Comparison of ENCODE assay signal across 1 cellular context in genomic region chr17:64506576-64507417, GRCh38.
TF ChIP-seq lines count a peak whose summit lies in the region.

TSS of gene CEP95 (plus strand) at chr17:64506977. CDS start at chr17:64507098, 121 bp downstream.

TF ChIP-seq in SK-N-SH treated with all-trans-retinoic acid at 6 μM for 48 hours, 23 proteins besides CTCF, POLR2A, EP300 and RAD21 (continued from another document):
- TF ChIP-seq PATZ1 (CRISPR knock-in tag; IDR thresholded peaks at IDR 0.05; ENCODE audit: borderline replicate concordance): no peak
- no peak for TF ChIP-seq ZNF8 (CRISPR knock-in tag; IDR thresholded peaks at IDR 0.05)
- no peak for TF ChIP-seq ZNF70 (CRISPR knock-in tag; IDR thresholded peaks at IDR 0.05)
- TF ChIP-seq ZFP30 (CRISPR knock-in tag; IDR thresholded peaks at IDR 0.05): no peak
- no peak for TF ChIP-seq CSDC2 (CRISPR knock-in tag; IDR thresholded peaks at IDR 0.05)
- TF ChIP-seq RARB (CRISPR knock-in tag; IDR thresholded peaks at IDR 0.05): no peak
- TF ChIP-seq OSR1 (CRISPR knock-in tag; IDR thresholded peaks at IDR 0.05): no peak
- no peak for TF ChIP-seq ISL1 (CRISPR knock-in tag; IDR thresholded peaks at IDR 0.05)
